Comparison of ENCODE assay signal across 1 cellular context in the genomic region with DNA sequence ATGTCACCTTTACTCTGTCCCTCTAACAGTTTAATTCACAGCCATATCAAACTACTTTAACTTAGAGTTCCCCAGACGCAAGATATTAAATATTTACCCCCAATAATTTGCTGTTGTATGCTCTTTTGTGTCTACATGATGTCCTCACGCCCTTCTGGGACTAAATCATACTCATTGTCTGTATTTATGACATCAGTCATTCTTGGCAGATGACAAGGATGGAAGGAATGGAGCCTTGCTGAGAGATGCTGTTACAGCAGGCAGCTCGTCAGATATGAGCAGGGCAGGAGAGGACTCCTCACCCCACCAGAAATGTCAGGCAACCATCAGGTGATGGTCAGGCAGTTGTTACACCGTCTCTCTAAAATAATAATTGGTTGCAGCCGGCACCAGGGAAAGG.
TF ChIP-seq lines count a peak whose summit lies in the region.

No MANE protein-coding gene starts in this region.

TF ChIP-seq in SK-N-SH, 30 proteins besides CTCF, POLR2A, EP300 and RAD21:
- TF ChIP-seq FOXM1 (IDR thresholded peaks at IDR 0.05; ENCODE audit: low read depth) (no peak), TCF12 (IDR thresholded peaks at IDR 0.05) (no peak), TAF1 (IDR thresholded peaks at IDR 0.05; ENCODE audit: borderline replicate concordance, low read depth, low read length) (no peak), RXRA (IDR thresholded peaks at IDR 0.05; ENCODE audit: borderline replicate concordance, low read depth) (no peak), FOXJ3 (CRISPR knock-in tag; IDR thresholded peaks at IDR 0.05) (no peak), RCOR1 (IDR thresholded peaks at IDR 0.05; ENCODE audit: low read length) (no peak), GATA2 (CRISPR knock-in tag; IDR thresholded peaks at IDR 0.05) (no peak), ELF1 (IDR thresholded peaks at IDR 0.05) (no peak), SMC3 (IDR thresholded peaks at IDR 0.05; ENCODE audit: low read depth, low read length) (no peak), GABPA (IDR thresholded peaks at IDR 0.05; ENCODE audit: low read depth) (no peak), SIN3A (IDR thresholded peaks at IDR 0.05; ENCODE audit: borderline replicate concordance, low read depth, low read length) (no peak), JUND (IDR thresholded peaks at IDR 0.05) (no peak)
- TF ChIP-seq, protein P1, sequence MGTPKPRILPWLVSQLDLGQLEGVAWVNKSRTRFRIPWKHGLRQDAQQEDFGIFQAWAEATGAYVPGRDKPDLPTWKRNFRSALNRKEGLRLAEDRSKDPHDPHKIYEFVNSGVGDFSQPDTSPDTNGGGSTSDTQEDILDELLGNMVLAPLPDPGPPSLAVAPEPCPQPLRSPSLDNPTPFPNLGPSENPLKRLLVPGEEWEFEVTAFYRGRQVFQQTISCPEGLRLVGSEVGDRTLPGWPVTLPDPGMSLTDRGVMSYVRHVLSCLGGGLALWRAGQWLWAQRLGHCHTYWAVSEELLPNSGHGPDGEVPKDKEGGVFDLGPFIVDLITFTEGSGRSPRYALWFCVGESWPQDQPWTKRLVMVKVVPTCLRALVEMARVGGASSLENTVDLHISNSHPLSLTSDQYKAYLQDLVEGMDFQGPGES (IDR thresholded peaks at IDR 0.05; ENCODE audit: low read depth, low read length) = no peak
- TF ChIP-seq, protein P2, sequence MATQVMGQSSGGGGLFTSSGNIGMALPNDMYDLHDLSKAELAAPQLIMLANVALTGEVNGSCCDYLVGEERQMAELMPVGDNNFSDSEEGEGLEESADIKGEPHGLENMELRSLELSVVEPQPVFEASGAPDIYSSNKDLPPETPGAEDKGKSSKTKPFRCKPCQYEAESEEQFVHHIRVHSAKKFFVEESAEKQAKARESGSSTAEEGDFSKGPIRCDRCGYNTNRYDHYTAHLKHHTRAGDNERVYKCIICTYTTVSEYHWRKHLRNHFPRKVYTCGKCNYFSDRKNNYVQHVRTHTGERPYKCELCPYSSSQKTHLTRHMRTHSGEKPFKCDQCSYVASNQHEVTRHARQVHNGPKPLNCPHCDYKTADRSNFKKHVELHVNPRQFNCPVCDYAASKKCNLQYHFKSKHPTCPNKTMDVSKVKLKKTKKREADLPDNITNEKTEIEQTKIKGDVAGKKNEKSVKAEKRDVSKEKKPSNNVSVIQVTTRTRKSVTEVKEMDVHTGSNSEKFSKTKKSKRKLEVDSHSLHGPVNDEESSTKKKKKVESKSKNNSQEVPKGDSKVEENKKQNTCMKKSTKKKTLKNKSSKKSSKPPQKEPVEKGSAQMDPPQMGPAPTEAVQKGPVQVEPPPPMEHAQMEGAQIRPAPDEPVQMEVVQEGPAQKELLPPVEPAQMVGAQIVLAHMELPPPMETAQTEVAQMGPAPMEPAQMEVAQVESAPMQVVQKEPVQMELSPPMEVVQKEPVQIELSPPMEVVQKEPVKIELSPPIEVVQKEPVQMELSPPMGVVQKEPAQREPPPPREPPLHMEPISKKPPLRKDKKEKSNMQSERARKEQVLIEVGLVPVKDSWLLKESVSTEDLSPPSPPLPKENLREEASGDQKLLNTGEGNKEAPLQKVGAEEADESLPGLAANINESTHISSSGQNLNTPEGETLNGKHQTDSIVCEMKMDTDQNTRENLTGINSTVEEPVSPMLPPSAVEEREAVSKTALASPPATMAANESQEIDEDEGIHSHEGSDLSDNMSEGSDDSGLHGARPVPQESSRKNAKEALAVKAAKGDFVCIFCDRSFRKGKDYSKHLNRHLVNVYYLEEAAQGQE (IDR thresholded peaks at IDR 0.05; ENCODE audit: low read depth, low read length) = no peak
- TF ChIP-seq, protein P3, sequence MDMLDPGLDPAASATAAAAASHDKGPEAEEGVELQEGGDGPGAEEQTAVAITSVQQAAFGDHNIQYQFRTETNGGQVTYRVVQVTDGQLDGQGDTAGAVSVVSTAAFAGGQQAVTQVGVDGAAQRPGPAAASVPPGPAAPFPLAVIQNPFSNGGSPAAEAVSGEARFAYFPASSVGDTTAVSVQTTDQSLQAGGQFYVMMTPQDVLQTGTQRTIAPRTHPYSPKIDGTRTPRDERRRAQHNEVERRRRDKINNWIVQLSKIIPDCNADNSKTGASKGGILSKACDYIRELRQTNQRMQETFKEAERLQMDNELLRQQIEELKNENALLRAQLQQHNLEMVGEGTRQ (IDR thresholded peaks at IDR 0.05; ENCODE audit: borderline replicate concordance, low read depth, low read length) = no peak
- TF ChIP-seq, protein P4, sequence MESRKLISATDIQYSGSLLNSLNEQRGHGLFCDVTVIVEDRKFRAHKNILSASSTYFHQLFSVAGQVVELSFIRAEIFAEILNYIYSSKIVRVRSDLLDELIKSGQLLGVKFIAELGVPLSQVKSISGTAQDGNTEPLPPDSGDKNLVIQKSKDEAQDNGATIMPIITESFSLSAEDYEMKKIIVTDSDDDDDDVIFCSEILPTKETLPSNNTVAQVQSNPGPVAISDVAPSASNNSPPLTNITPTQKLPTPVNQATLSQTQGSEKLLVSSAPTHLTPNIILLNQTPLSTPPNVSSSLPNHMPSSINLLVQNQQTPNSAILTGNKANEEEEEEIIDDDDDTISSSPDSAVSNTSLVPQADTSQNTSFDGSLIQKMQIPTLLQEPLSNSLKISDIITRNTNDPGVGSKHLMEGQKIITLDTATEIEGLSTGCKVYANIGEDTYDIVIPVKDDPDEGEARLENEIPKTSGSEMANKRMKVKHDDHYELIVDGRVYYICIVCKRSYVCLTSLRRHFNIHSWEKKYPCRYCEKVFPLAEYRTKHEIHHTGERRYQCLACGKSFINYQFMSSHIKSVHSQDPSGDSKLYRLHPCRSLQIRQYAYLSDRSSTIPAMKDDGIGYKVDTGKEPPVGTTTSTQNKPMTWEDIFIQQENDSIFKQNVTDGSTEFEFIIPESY (IDR thresholded peaks at IDR 0.05; ENCODE audit: borderline replicate concordance, low read depth) = no peak
